Comparison of ENCODE assay signal across 8 cellular contexts in the genomic region with DNA sequence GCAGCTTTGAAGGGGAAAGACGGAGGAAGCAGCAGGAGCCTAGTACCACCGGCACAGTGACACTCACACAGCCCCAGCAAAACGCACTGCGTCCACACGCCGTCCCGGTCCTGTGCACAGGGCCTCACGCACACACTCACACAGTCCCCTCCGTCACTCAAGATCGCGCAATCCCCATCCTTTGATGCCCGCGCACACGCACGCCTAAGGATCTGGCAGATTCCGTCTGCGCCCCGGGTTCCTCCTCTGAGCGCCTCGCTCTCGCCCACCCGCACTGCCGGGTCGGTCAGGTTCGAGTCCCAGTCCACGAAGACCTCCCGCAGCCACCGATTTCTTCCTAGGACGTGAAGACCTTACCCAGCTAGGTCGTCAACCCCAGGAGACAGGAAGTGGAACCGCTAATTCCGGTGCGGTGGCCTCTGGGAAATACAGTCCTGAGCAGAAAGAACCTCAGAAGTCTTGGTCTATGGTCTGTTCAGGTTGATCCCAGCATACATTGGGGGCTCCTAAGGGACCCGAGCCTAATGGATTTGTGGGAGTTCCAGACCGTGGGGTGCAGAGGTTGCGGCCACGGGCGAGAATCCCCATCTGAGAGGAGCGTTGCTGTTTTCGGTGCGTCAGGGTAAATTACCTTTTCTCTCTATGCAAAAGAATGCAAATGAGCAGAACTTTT. TPM values are rescaled to one million over a fixed set of nuclear protein-coding genes. Genes with fewer than 3 reads are reported as not detected.
A peak's percentile ranks its signal among the peaks of the same experiment; 100 is the strongest.
DNase-seq lines count a peak whose midpoint lies in the region; ATAC-seq and TF ChIP-seq lines count a peak whose summit lies in the region.

A gene (minus strand): TSS at position 400 of the 673 bp plus-strand sequence. CDS start 5,899 bp downstream, outside the sequence.

- peaks cover 55% of the 10 kb centered on the region for H3K9me3 Mint-ChIP-seq in neural progenitor cell

- TF ChIP-seq CTCF in neural progenitor cell (IDR thresholded peaks at IDR 0.05) = no peak

- peaks cover 19% of the 10 kb centered on the region for H3K4me1 Mint-ChIP-seq in neural progenitor cell

- H3K4me3 ChIP-seq in Karpas-422 (ENCODE audit: low read length) = peak within 1 kb of the TSS; percentile 86
- H3K4me3 ChIP-seq in neural progenitor cell = peak within 1 kb of the TSS; percentile 92
- H3K4me3 ChIP-seq in stomach smooth muscle (ENCODE audit: low read length in 2 of 2) = peak within 1 kb of the TSS; percentile 85 to 88

- DNase-seq in Caki2 (ENCODE audit: low read depth) (peak; percentile 71), Karpas-422 (peak; percentile 90), foreskin melanocyte (peak; percentile 51), neural progenitor cell (ENCODE audit: low spot score) (peak; percentile 63)
- peak; percentile 59 for DNase-seq in activated effector memory CD4-positive, alpha-beta T cell treated with Interleukin-2 at 50 U/mL for 16 hours

- in situ Hi-C loops in Caki2 (cut with HindIII; ENCODE audit: low pct_unique_long_range_greater_than_20kb, low sequenced_read_pairs) = no loop called here

- H2AFZ ChIP-seq in Karpas-422 (ENCODE audit: low read length) (peak within 1 kb of the TSS; percentile 94), neural progenitor cell (replicated peaks) (peak within 1 kb of the TSS; percentile 100)

- no peaks in the 10 kb centered on the region for H3F3A ChIP-seq in neural progenitor cell (ENCODE audit: low read depth)

- peak; percentile 88 for ATAC-seq in GM21528 (IDR thresholded peaks at IDR 0.05; ENCODE audit: low FRiP score, unreplicated experiment)

- peak; percentile 65 for TF ChIP-seq POLR2A in Raji (IDR thresholded peaks at IDR 0.05; ENCODE audit: insufficient read depth, low read depth, low read length)

- H3K9me3 ChIP-seq in Karpas-422 (ENCODE audit: low read length) (peaks cover 31% of the 10 kb centered on the region), neural progenitor cell (ENCODE audit: low read depth) (peaks cover 10% of the 10 kb centered on the region), stomach smooth muscle (ENCODE audit: control insufficient read depth in 2 of 2, low read length in 2 of 2) (peaks cover 3 to 6% of the 10 kb centered on the region in 2 donors)

- peak within 1 kb of the TSS; percentile 100 for H3K4me3 Mint-ChIP-seq in neural progenitor cell

- H3K27me3 ChIP-seq in Karpas-422 (ENCODE audit: low read length) (no peaks in the 10 kb centered on the region; the same call in 1 of the 2 replicates), neural progenitor cell (no peaks in the 10 kb centered on the region), stomach smooth muscle (ENCODE audit: control insufficient read depth in 1 of 2, insufficient read depth in 2 of 2, low read length in 2 of 2) (no peaks in the 10 kb centered on the region)

- peaks cover 18% of the 10 kb centered on the region; the same call in 1 of the 2 replicates for H3K36me3 ChIP-seq in Karpas-422 (ENCODE audit: insufficient read depth, low read length)
- no peaks in the 10 kb centered on the region for H3K36me3 ChIP-seq in neural progenitor cell
- no peaks in the 10 kb centered on the region for H3K36me3 ChIP-seq in stomach smooth muscle (ENCODE audit: control insufficient read depth in 2 of 2, insufficient read depth in 2 of 2, low read length in 2 of 2)

- peak within 1 kb of the TSS; percentile 97 for H3K27ac Mint-ChIP-seq in neural progenitor cell

- H3K27me3 Mint-ChIP-seq in neural progenitor cell (ENCODE audit: insufficient read depth, low read depth) = peaks cover 4% of the 10 kb centered on the region

- H3K4me2 ChIP-seq in Karpas-422 (ENCODE audit: low read depth, low read length, poor library complexity, severe bottlenecking) = peak within 1 kb of the TSS; percentile 79
- peak within 1 kb of the TSS; percentile 86 for H3K4me2 ChIP-seq in neural progenitor cell

- peaks cover 35% of the 10 kb centered on the region for H3K36me3 Mint-ChIP-seq in neural progenitor cell

- H3K4me1 ChIP-seq in Karpas-422 (ENCODE audit: low read length) (peaks cover 17% of the 10 kb centered on the region), neural progenitor cell (peaks cover 5% of the 10 kb centered on the region), stomach smooth muscle (ENCODE audit: control insufficient read depth, insufficient read depth, low read length) (no peaks in the 10 kb centered on the region)

- H3K9me2 ChIP-seq in Karpas-422 (replicated peaks; ENCODE audit: insufficient read depth, low read length) = no peaks in the 10 kb centered on the region

- H3K9ac ChIP-seq in Karpas-422 (ENCODE audit: low read length) = peak within 1 kb of the TSS; percentile 84
- H3K9ac ChIP-seq in neural progenitor cell = peak within 1 kb of the TSS; percentile 58
- H3K9ac ChIP-seq in stomach smooth muscle (ENCODE audit: low read length in 2 of 2) = peak within 1 kb of the TSS; percentile 77 to 85

- H3K79me2 ChIP-seq in Karpas-422 (ENCODE audit: low read length) (peaks cover 50% of the 10 kb centered on the region), neural progenitor cell (ENCODE audit: low read depth) (peaks cover 47% of the 10 kb centered on the region)

- no peaks in the 10 kb centered on the region for H4K20me1 ChIP-seq in Karpas-422 (ENCODE audit: insufficient read depth, low read depth, low read length)
- no peaks in the 10 kb centered on the region for H4K20me1 ChIP-seq in neural progenitor cell (ENCODE audit: low read depth)

- H3K27ac ChIP-seq in Karpas-422 (ENCODE audit: low read length) = peak within 1 kb of the TSS; percentile 58
- H3K27ac ChIP-seq in neural progenitor cell = no peak within 1 kb of the TSS
- peak within 1 kb of the TSS; percentile 19 for H3K27ac ChIP-seq in stomach smooth muscle (ENCODE audit: low read length)

RNA-seq across cellular contexts. Expression of the gene that starts here (rescaled TPM):
- total RNA-seq in Caki2 (2014; rRNA removed; shearing (Covaris generic); ENCODE audit: low replicate concordance) = 1.9 and 3.1 TPM in 2 replicates
- 16.8 and 33.9 TPM in 2 replicates for total RNA-seq in Karpas-422 (2014; rRNA removed; shearing (Covaris generic); ENCODE audit: low replicate concordance)
- total RNA-seq in neural progenitor cell (ENCODE audit: low replicate concordance) = 20.3 and 30.5 TPM in 2 replicates
